In the genomic region with DNA sequence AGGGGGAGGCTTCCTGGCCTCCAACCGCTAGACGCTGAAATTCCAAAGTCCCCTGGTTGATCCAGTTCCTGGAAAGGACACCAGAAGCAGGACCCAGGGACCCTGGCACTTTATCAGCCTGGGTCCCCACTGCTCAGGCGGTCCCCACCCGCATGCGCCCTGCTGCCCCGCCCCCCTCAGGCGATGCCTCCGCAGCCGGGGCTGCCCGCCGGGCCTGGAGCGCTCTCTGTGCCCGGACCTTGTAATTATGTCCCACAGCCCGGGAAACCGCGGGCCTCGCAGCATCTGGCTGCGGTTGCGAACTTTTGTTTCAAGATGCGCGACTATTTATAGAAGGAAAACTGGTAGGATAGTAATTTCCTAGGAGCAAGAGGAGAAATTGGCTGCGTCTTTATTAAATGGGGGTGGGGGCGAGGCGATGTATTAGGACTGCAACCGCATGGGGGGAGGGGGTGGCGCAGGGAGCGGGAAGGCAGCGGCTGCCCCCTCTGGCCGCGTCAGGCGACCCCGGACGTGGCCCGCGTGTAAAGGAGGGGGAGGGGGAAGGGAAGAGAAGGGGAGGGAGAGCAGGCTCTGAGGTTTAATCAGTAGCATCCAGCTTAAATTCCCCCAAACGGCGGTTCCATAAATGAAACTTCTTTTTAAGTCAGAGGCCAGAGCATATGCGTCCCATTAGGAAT, we compare ENCODE assay signal across 11 cellular contexts. TPM values are rescaled to one million over a fixed set of nuclear protein-coding genes. Genes with fewer than 3 reads are reported as not detected.
A peak's percentile ranks its signal among the peaks of the same experiment; 100 is the strongest.
DNase-seq lines count a peak whose midpoint lies in the region; TF ChIP-seq lines count a peak whose summit lies in the region.
"Had no signal": no experiment of that assay in that cellular context is flagged by ENCODE, and none has a peak within 500 bp of the region (broad histone marks: within the 10 kb centered on the region; RNA-seq: fewer than 3 reads in every experiment).

No MANE protein-coding gene starts in this region.

- intact Hi-C loops in mammary epithelial cell (cut with micrococcal nuclease) = no loop called here

- H2AFZ ChIP-seq in mammary epithelial cell (ENCODE audit: low read depth, low read length) = peak overlapping the region; percentile 47

- TF ChIP-seq CTCF in AG04449 (IDR thresholded peaks at IDR 0.05; ENCODE audit: insufficient read depth, low read length, missing control alignments) (no peak), HFF-Myc (IDR thresholded peaks at IDR 0.05; ENCODE audit: low read depth, low read length, missing control alignments) (no peak), mammary epithelial cell (conservative IDR thresholded peaks at IDR 0.05 in 1 of 2, IDR thresholded peaks at IDR 0.05 in 1 of 2; ENCODE audit: extremely low read depth in 1 of 2, insufficient read depth in 1 of 2, low read depth in 1 of 2, low read length in 2 of 2) (no peak), GM13977 (IDR thresholded peaks at IDR 0.05; ENCODE audit: extremely low read depth, insufficient read depth, missing control alignments) (no peak)

- CTCF ChIA-PET in AG04449 (lab: Yijun Ruan, JAX) (interaction anchor here (1.1 to 3.8 kb wide), 6 partner anchors 12 to 325 kb away, joined by 3 to 33 read pairs (median 12); no protein-coding TSS in a partner anchor), mammary epithelial cell (lab: Charles Lee; ENCODE audit: low non-redundant PET) (interaction anchor here (0.7 kb wide), 1 partner anchor 164 kb away, joined by 3 read pairs; no protein-coding TSS in a partner anchor)

- dilution Hi-C loops in mammary epithelial cell (cut with HindIII; ENCODE audit: low sequenced_read_pairs) = no loop called here

- H3K9ac ChIP-seq in mammary epithelial cell (ENCODE audit: insufficient read depth, low read length) = no peak overlapping the region

- peak overlapping the region; percentile 81 for H3K4me2 ChIP-seq in mammary epithelial cell (ENCODE audit: insufficient read depth, low read depth, low read length)

- POLR2A ChIA-PET in AG04449 (lab: Yijun Ruan, JAX) = no interaction called here

- no peaks in the 10 kb centered on the region for H3K79me2 ChIP-seq in mammary epithelial cell (ENCODE audit: insufficient read depth, low read length)

- WGBS in mammary epithelial cell (ENCODE audit: low coverage, missing lambda C conversion rate) = 10% methylated on average over 20 of the region's 38 CpGs
- 2 to 3% methylated on average over 27 to 35 of the region's 38 CpGs for WGBS in mesodermal cell (ENCODE audit: insufficient coverage in 2 of 2), 2 experiments

- peak overlapping the region; percentile 51 for H3K4me3 ChIP-seq in AG04449 (ENCODE audit: low read depth, low read length)
- peak overlapping the region; percentile 64 for H3K4me3 ChIP-seq in HFF-Myc (replicated peaks; ENCODE audit: low read depth, low read length)
- peak overlapping the region in 1 of 3 experiments; percentile 31 for H3K4me3 ChIP-seq in mammary epithelial cell (replicated peaks in 1 of 3; ENCODE audit: insufficient read depth in 1 of 3, low read depth in 2 of 3, low read length in 3 of 3)
- H3K4me3 ChIP-seq in mesodermal cell (ENCODE audit: extremely low read depth, insufficient read depth, low read length, poor library complexity, severe bottlenecking) = peak overlapping the region; percentile 19

- in situ Hi-C loops in mammary epithelial cell (cut with MboI; ENCODE audit: low sequenced_read_pairs in 2 of 2) = loop anchor here in 1 of 2 donors (25.0 kb wide), 1 partner anchor 109 kb away; no protein-coding TSS in a partner anchor
- in situ Hi-C loops in GM13977 (cut with MboI; ENCODE audit: low pct_unique_long_range_greater_than_20kb, low sequenced_read_pairs, unreplicated experiment) = no loop called here

- DNase-seq in AG04449 (ENCODE audit: low read depth, low spot score) (no peak), HFF-Myc (ENCODE audit: extremely low read depth, low read depth) (no peak), mammary epithelial cell (no peak), NCI-H1092 (lab: John Stamatoyannopoulos, UW) (no peak), GM13977 (ENCODE audit: low spot score) (no peak), midbrain (lab: John Stamatoyannopoulos, UW) (no peak), NCI-H446 treated with DMSO at 0.1 percent for 48 hours (lab: John Stamatoyannopoulos, UW) (no peak)
- DNase-seq: activated CD4-positive, alpha-beta T cell treated with anti-CD3 and anti-CD28 coated beads, Interleukin-2, amount 50 U/mL, for 1 hour; kidney; spleen had no signal

- H3K27ac ChIP-seq in mammary epithelial cell (ENCODE audit: insufficient read depth, low read depth, low read length) = no peak overlapping the region
- no peak overlapping the region for H3K27ac ChIP-seq in mesodermal cell (ENCODE audit: low read depth, low read length, severe bottlenecking)
- H3K27ac ChIP-seq: spleen had no signal

- H3K4me1 ChIP-seq in mammary epithelial cell (ENCODE audit: insufficient read depth, low read length) = peaks cover 37% of the 10 kb centered on the region
- H3K4me1 ChIP-seq in mesodermal cell (ENCODE audit: control insufficient read depth, insufficient read depth, low read length, poor library complexity, severe bottlenecking) = peaks cover 21% of the 10 kb centered on the region

- H3K36me3 ChIP-seq in mammary epithelial cell (ENCODE audit: insufficient read depth, low read length) = no peaks in the 10 kb centered on the region
- no peaks in the 10 kb centered on the region for H3K36me3 ChIP-seq in mesodermal cell (ENCODE audit: control insufficient read depth, insufficient read depth, low read length)
- H3K36me3 ChIP-seq: spleen had no signal

- no peaks in the 10 kb centered on the region for H4K20me1 ChIP-seq in mammary epithelial cell (ENCODE audit: insufficient read depth, low read length)

- BruUV-seq in mammary epithelial cell (replicated peaks; lab: Mats Ljungman, UMichigan) = no TSS peak

- peaks cover 18% of the 10 kb centered on the region for H3K27me3 ChIP-seq in mammary epithelial cell (ENCODE audit: insufficient read depth, low read length)

- H3K9me3 ChIP-seq in mammary epithelial cell (replicated peaks; ENCODE audit: insufficient read depth, low read length) (no peaks in the 10 kb centered on the region), mesodermal cell (ENCODE audit: control insufficient read depth, low read length) (no peaks in the 10 kb centered on the region)
- H3K9me3 ChIP-seq: spleen had no signal

RNA-seq across cellular contexts. Expression of a gene that starts 6.1 kb away (rescaled TPM):
- total RNA-seq in mammary epithelial cell = under 1 TPM; 0.31 to 0.50 TPM
- polyA plus RNA-seq in mammary epithelial cell = 0.15 TPM
- 0.21 TPM for polyA minus RNA-seq in mammary epithelial cell
- polyA plus RNA-seq in mesodermal cell (2013, experiment 1 of 2) = 0.15 TPM
- 0.05 TPM for polyA plus RNA-seq in mesodermal cell (2013, experiment 2 of 2)
- total RNA-seq: spleen had no signal
- polyA plus RNA-seq: spleen had no signal
